In genomic region chr5:75869891-75870290, GRCh38 we compare ENCODE assay signal across 2 cellular contexts.
TF ChIP-seq lines count a peak whose summit lies in the region.

No MANE protein-coding gene starts in this region.

TF ChIP-seq in GM23338, 12 proteins besides CTCF, POLR2A, EP300 and RAD21 (continued from another document):
- TF ChIP-seq JUNB (IDR thresholded peaks at IDR 0.05; ENCODE audit: unreplicated experiment): no peak
- no peak for TF ChIP-seq REST (IDR thresholded peaks at IDR 0.05; ENCODE audit: unreplicated experiment)
- no peak for TF ChIP-seq ZNF462 (CRISPR knock-in tag; IDR thresholded peaks at IDR 0.05)
- TF ChIP-seq CREB1 (CRISPR knock-in tag; IDR thresholded peaks at IDR 0.05; ENCODE audit: low read depth): no peak
- no peak for TF ChIP-seq ZNF331 (CRISPR knock-in tag; IDR thresholded peaks at IDR 0.05; ENCODE audit: low read depth)
TF ChIP-seq in GM23338: peak in this region for 0.

TF ChIP-seq in HEK293, 187 proteins besides CTCF, POLR2A, EP300 and RAD21:
- TF ChIP-seq ATF2 (tag by site-specific recombination; IDR thresholded peaks at IDR 0.05; ENCODE audit: low read depth) (peak; percentile 68), ZBTB10 (tag by site-specific recombination; IDR thresholded peaks at IDR 0.05) (no peak), BCL6B (tag by site-specific recombination; IDR thresholded peaks at IDR 0.05) (peak; percentile 61), HOXD13 (CRISPR knock-in tag; IDR thresholded peaks at IDR 0.05; ENCODE audit: borderline replicate concordance) (no peak), ZNF146 (tag by site-specific recombination; IDR thresholded peaks at IDR 0.05) (no peak), ZFP37 (tag by site-specific recombination; IDR thresholded peaks at IDR 0.05) (no peak), ZNF239 (tag by site-specific recombination; IDR thresholded peaks at IDR 0.05) (no peak)
